8 cellular contexts compared by ENCODE assay signal in genomic region chrX:68183612-68184214, GRCh38.
DNase-seq lines count a peak whose midpoint lies in the region; ATAC-seq and TF ChIP-seq lines count a peak whose summit lies in the region.

No MANE protein-coding gene starts in this region.

- no peak overlapping the region for H3K27ac ChIP-seq in foreskin keratinocyte

- DNase-seq in AG09319 (ENCODE audit: extremely low read depth, low read depth), result no peak
- DNase-seq in RPMI7951 (ENCODE audit: low read depth), result peak; percentile 42
- DNase-seq in foreskin keratinocyte, result no peak
- no peak for DNase-seq in NK-92 (lab: John Stamatoyannopoulos, UW; ENCODE audit: unreplicated experiment)
- DNase-seq in cortex of kidney (lab: John Stamatoyannopoulos, UW), result no peak
- no peak for DNase-seq in epidermal melanocyte (ENCODE audit: insufficient read length, low spot score)

- peaks cover 6% of the 10 kb centered on the region for H3K4me1 ChIP-seq in foreskin keratinocyte

- ATAC-seq in GM19438 (IDR thresholded peaks at IDR 0.05; ENCODE audit: low read depth, unreplicated experiment) (peak; percentile 58), foreskin keratinocyte (peak; percentile 51), HG02840 (IDR thresholded peaks at IDR 0.05; ENCODE audit: low FRiP score, unreplicated experiment) (no peak)

- TF ChIP-seq CTCF in AG09319 (IDR thresholded peaks at IDR 0.05; ENCODE audit: low read depth, low read length) (peak; percentile 60), foreskin keratinocyte (conservative IDR thresholded peaks at IDR 0.05) (peak; percentile 67)

- no peaks in the 10 kb centered on the region for H3K27me3 ChIP-seq in foreskin keratinocyte
